ENCODE assay signal across 19 cellular contexts in genomic region chr12:80031229-80031628, GRCh38.
DNase-seq lines count a peak whose midpoint lies in the region; ATAC-seq, FAIRE-seq and TF ChIP-seq lines count a peak whose summit lies in the region.
"Had no signal": no experiment of that assay in that cellular context is flagged by ENCODE, and none has a peak within 500 bp of the region (broad histone marks: within the 10 kb centered on the region; RNA-seq: fewer than 3 reads in every experiment).

No MANE protein-coding gene starts in this region.

- CTCF ChIA-PET in WTC11 (lab: Charles Lee), result no interaction called here

- H3K4me2 ChIP-seq in mesenchymal stem cell (ENCODE audit: low read length, poor library complexity, severe bottlenecking), result no peak overlapping the region

- ATAC-seq in WTC11, result no peak; the same call in 1 of the 2 replicates
- ATAC-seq in GM21737 (IDR thresholded peaks at IDR 0.05; ENCODE audit: unreplicated experiment), result no peak
- ATAC-seq in HG03378 (IDR thresholded peaks at IDR 0.05; ENCODE audit: unreplicated experiment), result no peak

- no peak overlapping the region for H3K27ac Mint-ChIP-seq in WTC11
- no peak overlapping the region for H3K27ac Mint-ChIP-seq in activated naive CD8-positive, alpha-beta T cell treated with anti-CD3 and anti-CD28 coated beads for 36 hours
- H3K27ac Mint-ChIP-seq: CD4-positive, CD25-positive, alpha-beta regulatory T cell had no signal

- POLR2A ChIA-PET in WTC11 (lab: Charles Lee), result no interaction called here

- no peak overlapping the region for H3K27ac ChIP-seq in mesenchymal stem cell (ENCODE audit: low read length, poor library complexity, severe bottlenecking)
- peak overlapping the region; percentile 50 for H3K27ac ChIP-seq in stomach smooth muscle (ENCODE audit: low read length)
- H3K27ac ChIP-seq: SK-N-MC had no signal

- H2BK120ac ChIP-seq in mesenchymal stem cell (ENCODE audit: low read depth, low read length), result no peak overlapping the region

- H3K23ac ChIP-seq in mesenchymal stem cell (ENCODE audit: low read length in 2 of 2), result no peak overlapping the region

- peak; percentile 57 for FAIRE-seq in HTR-8/SVneo (lab: Jason Lieb, UNC)

- no peaks in the 10 kb centered on the region for H3K4me1 ChIP-seq in mesenchymal stem cell (ENCODE audit: control insufficient read depth, insufficient read depth, low read depth, low read length)
- H3K4me1 ChIP-seq in stomach smooth muscle (ENCODE audit: control insufficient read depth, insufficient read depth, low read length), result no peaks in the 10 kb centered on the region
- H3K4me1 ChIP-seq: Caco-2 had no signal

- H3K4ac ChIP-seq in mesenchymal stem cell (ENCODE audit: low read depth in 1 of 2, low read length in 2 of 2), result no peak overlapping the region

- H3K79me1 ChIP-seq in mesenchymal stem cell (replicated peaks; ENCODE audit: low read length, poor library complexity, severe bottlenecking), result no peaks in the 10 kb centered on the region

- no peak overlapping the region for H3K4me3 ChIP-seq in mesenchymal stem cell (ENCODE audit: insufficient read depth in 1 of 2, low read depth in 1 of 2, low read length in 2 of 2)
- no peak overlapping the region for H3K4me3 ChIP-seq in stomach smooth muscle (ENCODE audit: low read length in 2 of 2)
- H3K4me3 ChIP-seq: SK-N-MC had no signal

- H3K27me3 Mint-ChIP-seq in WTC11 (ENCODE audit: low read depth), result peaks cover 30% of the 10 kb centered on the region
- H3K27me3 Mint-ChIP-seq in activated naive CD8-positive, alpha-beta T cell treated with anti-CD3 and anti-CD28 coated beads for 36 hours, result peaks cover 12% of the 10 kb centered on the region

- H3K27me3 ChIP-seq in mesenchymal stem cell (ENCODE audit: control insufficient read depth in 1 of 2, insufficient read depth in 1 of 2, low read length in 2 of 2) (no peaks in the 10 kb centered on the region), stomach smooth muscle (ENCODE audit: control insufficient read depth in 1 of 2, insufficient read depth in 2 of 2, low read length in 2 of 2) (no peaks in the 10 kb centered on the region)

- H3K36me3 ChIP-seq in mesenchymal stem cell (ENCODE audit: control insufficient read depth in 1 of 2, insufficient read depth in 2 of 2, low read depth in 1 of 2, low read length in 2 of 2) (no peaks in the 10 kb centered on the region), stomach smooth muscle (ENCODE audit: control insufficient read depth in 2 of 2, insufficient read depth in 2 of 2, low read length in 2 of 2) (no peaks in the 10 kb centered on the region)

- H3K14ac ChIP-seq in mesenchymal stem cell (ENCODE audit: low read length in 2 of 2), result no peak overlapping the region

- no peak overlapping the region for H2BK5ac ChIP-seq in mesenchymal stem cell (ENCODE audit: low read depth, low read length, poor library complexity, severe bottlenecking)

- H2AK5ac ChIP-seq in mesenchymal stem cell (ENCODE audit: low read length, severe bottlenecking), result no peak overlapping the region

- H3K36me3 Mint-ChIP-seq in WTC11, result no peaks in the 10 kb centered on the region
- no peaks in the 10 kb centered on the region for H3K36me3 Mint-ChIP-seq in activated naive CD8-positive, alpha-beta T cell treated with anti-CD3 and anti-CD28 coated beads for 36 hours
- H3K36me3 Mint-ChIP-seq: CD4-positive, CD25-positive, alpha-beta regulatory T cell had no signal

- no peak for DNase-seq in HTR-8/SVneo (ENCODE audit: insufficient read length, low spot score)
- no peak for DNase-seq in WTC11 (ENCODE audit: low spot score)
- no peak for DNase-seq in mesenchymal stem cell
- DNase-seq in activated naive CD8-positive, alpha-beta T cell treated with anti-CD3 and anti-CD28 coated beads for 36 hours, result no peak
- no peak for DNase-seq in NCI-H1092 (lab: John Stamatoyannopoulos, UW)
- DNase-seq: AML-193; Caco-2; CD4-positive, CD25-positive, alpha-beta regulatory T cell; DMS153; HFFc6; NCI-H1048; NCI-H146; NCI-H2081; NCI-H510A; NCI-H774 had no signal

- no peak overlapping the region for H2BK12ac ChIP-seq in mesenchymal stem cell (ENCODE audit: low read length in 2 of 2)

- H2BK15ac ChIP-seq in mesenchymal stem cell (ENCODE audit: low read depth, poor library complexity, severe bottlenecking), result no peak overlapping the region

- no peak for TF ChIP-seq CTCF in WTC11 (IDR thresholded peaks at IDR 0.05)

- no peak overlapping the region for H3K9ac ChIP-seq in mesenchymal stem cell (ENCODE audit: low read length)
- H3K9ac ChIP-seq in stomach smooth muscle (ENCODE audit: low read length in 2 of 2), result no peak overlapping the region

- H3K18ac ChIP-seq in mesenchymal stem cell (ENCODE audit: low read depth in 1 of 2, low read length in 2 of 2), result peak overlapping the region; percentile 28 to 33

- peaks cover 7% of the 10 kb centered on the region for H3K9me3 Mint-ChIP-seq in WTC11
- no peaks in the 10 kb centered on the region for H3K9me3 Mint-ChIP-seq in activated naive CD8-positive, alpha-beta T cell treated with anti-CD3 and anti-CD28 coated beads for 36 hours

- no peak overlapping the region for H3K4me3 Mint-ChIP-seq in WTC11
- no peak overlapping the region for H3K4me3 Mint-ChIP-seq in activated naive CD8-positive, alpha-beta T cell treated with anti-CD3 and anti-CD28 coated beads for 36 hours
- H3K4me3 Mint-ChIP-seq: CD4-positive, CD25-positive, alpha-beta regulatory T cell; HFFc6 had no signal

- H2AFZ ChIP-seq in mesenchymal stem cell (ENCODE audit: low read depth, low read length), result no peak overlapping the region

- peaks cover 5% of the 10 kb centered on the region for H3K9me3 ChIP-seq in mesenchymal stem cell (ENCODE audit: control insufficient read depth, low read length)
- no peaks in the 10 kb centered on the region for H3K9me3 ChIP-seq in stomach smooth muscle (ENCODE audit: control insufficient read depth in 2 of 2, low read length in 2 of 2)
- H3K9me3 ChIP-seq: Caco-2 had no signal

- H4K91ac ChIP-seq in mesenchymal stem cell (ENCODE audit: low read length), result no peak overlapping the region

- H4K8ac ChIP-seq in mesenchymal stem cell (ENCODE audit: low read length), result no peak overlapping the region

- 100% methylated on average over 1 of the region's 1 CpG for WGBS in mesenchymal stem cell

- peaks cover 14% of the 10 kb centered on the region for H3K4me1 Mint-ChIP-seq in WTC11
- H3K4me1 Mint-ChIP-seq in activated naive CD8-positive, alpha-beta T cell treated with anti-CD3 and anti-CD28 coated beads for 36 hours, result no peaks in the 10 kb centered on the region

TF ChIP-seq in WTC11, 78 proteins besides CTCF, POLR2A, EP300 and RAD21:
- TF ChIP-seq MXD4 (CRISPR knock-in tag; IDR thresholded peaks at IDR 0.05; ENCODE audit: borderline replicate concordance) (no peak), USF2 (CRISPR knock-in tag; IDR thresholded peaks at IDR 0.05) (peak; percentile 66), CDX4 (CRISPR knock-in tag; IDR thresholded peaks at IDR 0.05; ENCODE audit: borderline replicate concordance) (no peak), STAT6 (CRISPR knock-in tag; conservative IDR thresholded peaks at IDR 0.05; ENCODE audit: low read depth) (no peak), SOX15 (CRISPR knock-in tag; IDR thresholded peaks at IDR 0.05) (no peak), TEAD1 (CRISPR knock-in tag; IDR thresholded peaks at IDR 0.05) (no peak)
